In the genomic region with DNA sequence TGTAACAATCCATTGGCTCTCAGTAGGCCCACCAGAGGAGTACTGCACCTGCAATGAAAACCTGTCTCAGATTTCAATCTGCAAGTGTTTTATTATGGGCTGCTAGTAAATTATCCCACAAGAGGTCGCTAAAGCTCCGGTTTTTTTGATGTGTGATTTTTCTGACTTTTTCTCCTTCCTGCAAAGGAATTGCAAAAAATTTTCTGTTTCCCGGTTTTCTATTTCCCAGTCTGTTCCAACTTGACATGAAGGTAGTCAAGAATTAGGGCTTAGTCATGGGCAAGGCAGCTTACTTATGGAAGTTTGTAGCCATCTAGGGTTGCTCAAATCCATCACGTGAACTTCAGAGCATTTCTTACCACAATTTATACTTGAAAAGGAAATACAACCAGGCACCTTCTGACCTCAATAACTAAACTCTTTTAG, we compare ENCODE assay signal across 8 cellular contexts. TPM values are rescaled to one million over a fixed set of nuclear protein-coding genes. Genes with fewer than 3 reads are reported as not detected.
DNase-seq lines count a peak whose midpoint lies in the region; ATAC-seq and TF ChIP-seq lines count a peak whose summit lies in the region.

No MANE protein-coding gene starts in this region.

- ATAC-seq in left colon: peak; percentile 37

- 0 to 8% methylated on average over 1 to 4 of the region's 4 CpGs for WGBS in transverse colon (ENCODE audit: low coverage in 1 of 2), 2 donors

- in situ Hi-C loops in HAP-1 (cut with MboI; ENCODE audit: low sequenced_read_pairs) (loop anchor here (10.0 to 25.0 kb wide), 2 partner anchors 376 to 689 kb away; no protein-coding TSS in a partner anchor), transverse colon (cut with MboI; ENCODE audit: low pct_ligation_motif_present in 1 of 4, low pct_unique_long_range_greater_than_20kb in 1 of 4, low sequenced_read_pairs in 3 of 4) (loop anchor here (5.0 to 25.0 kb wide), 5 partner anchors 376 to 776 kb away; no protein-coding TSS in a partner anchor)

- H3K9me3 ChIP-seq in HAP-1 (no peaks in the 10 kb centered on the region), transverse colon (no peaks in the 10 kb centered on the region)

- H3K36me3 ChIP-seq in HAP-1 (replicated peaks): no peaks in the 10 kb centered on the region
- no peaks in the 10 kb centered on the region for H3K36me3 ChIP-seq in transverse colon

- H3K36me3 Mint-ChIP-seq in brain: no peaks in the 10 kb centered on the region

- DNase-seq in DMS 273 (lab: John Stamatoyannopoulos, UW; ENCODE audit: unreplicated experiment): peak; percentile 67
- no peak for DNase-seq in DMS 273 treated with DMSO at 0.1 percent for 48 hours (lab: John Stamatoyannopoulos, UW)
- peak; percentile 22 to 36 for DNase-seq in HAP-1 (ENCODE audit: low spot score in 2 of 2)
- DNase-seq in NCI-H748 treated with DMSO at 0.1 percent for 48 hours (lab: John Stamatoyannopoulos, UW): peak; percentile 46
- no peak for DNase-seq in left colon
- no peak for DNase-seq in transverse colon
- no peak for DNase-seq in stimulated activated CD4-positive, alpha-beta T cell treated with anti-CD3 and anti-CD28 coated beads, Interleukin-12 subunit alpha, Interleukin-12 subunit beta, amount 100 ng/mL, for 4 hours

- intact Hi-C loops in left colon (cut with DNase I, micrococcal nuclease) (loop anchor here in 1 of 2 donors (2.0 kb wide), 1 partner anchor 691 kb away; no protein-coding TSS in a partner anchor), transverse colon (cut with DNase I; ENCODE audit: low total_unique reads) (loop anchor here (10.0 kb wide), 1 partner anchor 689 kb away; no protein-coding TSS in a partner anchor)

- TF ChIP-seq CTCF in brain (conservative IDR thresholded peaks at IDR 0.05): peak; percentile 76 to 77
- peak; percentile 48 to 63 (median 56) for TF ChIP-seq CTCF in transverse colon (IDR thresholded peaks at IDR 0.05)

- no peaks in the 10 kb centered on the region; the same call in 1 of the 2 replicates for H3K27me3 ChIP-seq in HAP-1 (ENCODE audit: low read depth)
- H3K27me3 ChIP-seq in transverse colon: no peaks in the 10 kb centered on the region

- TF ChIP-seq EP300 in transverse colon (IDR thresholded peaks at IDR 0.05; ENCODE audit: low read depth): no peak

- H3K4me3 ChIP-seq in HAP-1: no peak overlapping the region
- H3K4me3 ChIP-seq in transverse colon: no peak overlapping the region

- no peak for TF ChIP-seq POLR2A in transverse colon (IDR thresholded peaks at IDR 0.05)

- H3K27me3 Mint-ChIP-seq in brain: peaks cover 4% of the 10 kb centered on the region

- H3K27ac ChIP-seq in transverse colon: no peak overlapping the region

- H3K4me3 Mint-ChIP-seq in brain: no peak overlapping the region

- H3K4me1 ChIP-seq in HAP-1: no peaks in the 10 kb centered on the region
- H3K4me1 ChIP-seq in transverse colon: peaks cover 0 to 4% (median 0%) of the 10 kb centered on the region in 4 donors

- no peaks in the 10 kb centered on the region for H3K4me1 Mint-ChIP-seq in brain

- H3K9me3 Mint-ChIP-seq in brain: no peaks in the 10 kb centered on the region

- peak overlapping the region in 1 of 5 experiments; percentile 34 for H3K27ac Mint-ChIP-seq in brain

RNA-seq across cellular contexts. Expression of a gene that starts 38.5 kb away (rescaled TPM):
- 9.4 TPM for polyA plus RNA-seq in brain (ENCODE audit: insufficient read depth, low read depth, low replicate concordance)
- 10 to 100 TPM; 21.4 to 25.8 TPM for total RNA-seq in left colon
- 100 to 1,000 TPM in 1 of 4 donors, 10 to 100 TPM in 3; 16.2 to 119 (median 34.2) TPM for total RNA-seq in transverse colon

Comparison
In these comparisons a context has a peak if more than half of its experiments do, and no peak if none do; other contexts are left out.
1. DNase-seq: peak in DMS 273 (single experiment), HAP-1 (2 of 2) and NCI-H748 treated with DMSO at 0.1 percent for 48 hours (single experiment); none in DMS 273 treated with DMSO at 0.1 percent for 48 hours (single experiment), left colon (0 of 2), transverse colon (single experiment) and stimulated activated CD4-positive, alpha-beta T cell treated with anti-CD3 and anti-CD28 coated beads, Interleukin-12 subunit alpha, Interleukin-12 subunit beta, amount 100 ng/mL, for 4 hours (single experiment).